Comparison of ENCODE assay signal across 1 cellular context in genomic region chr19:35040826-35041547, GRCh38.
TF ChIP-seq lines count a peak whose summit lies in the region.

No MANE protein-coding gene starts in this region.

TF ChIP-seq in K562, 482 proteins besides CTCF, POLR2A, EP300 and RAD21 (continued from another document and continues in another):
- TF ChIP-seq E4F1 (CRISPR knock-in tag; IDR thresholded peaks at IDR 0.05; ENCODE audit: borderline replicate concordance) (no peak), RERE (CRISPR knock-in tag; IDR thresholded peaks at IDR 0.05; ENCODE audit: borderline replicate concordance) (0 out of 2 replicates have a peak, but pooled peaks have one; percentile 64), ZNF707 (CRISPR knock-in tag; conservative IDR thresholded peaks at IDR 0.05) (no peak), LEF1 (IDR thresholded peaks at IDR 0.05) (peak; percentile 97), SP1 (CRISPR knock-in tag; IDR thresholded peaks at IDR 0.05) (peak; percentile 38; the same call in 1 of the 2 replicates), USF1 (CRISPR knock-in tag; IDR thresholded peaks at IDR 0.05) (peak; percentile 74), HDAC8 (tag; IDR thresholded peaks at IDR 0.05) (no peak), STAG1 (CRISPR knock-in tag; IDR thresholded peaks at IDR 0.05; ENCODE audit: borderline replicate concordance) (no peak), VEZF1 (CRISPR knock-in tag; IDR thresholded peaks at IDR 0.05) (peak; percentile 82), MAFG (tag; conservative IDR thresholded peaks at IDR 0.05) (no peak), FOXK2 (conservative IDR thresholded peaks at IDR 0.05 in 1 of 2, IDR thresholded peaks at IDR 0.05 in 1 of 2; ENCODE audit: low read depth in 2 of 2) (peak; percentile 93), KAT8 (IDR thresholded peaks at IDR 0.05; ENCODE audit: low read depth) (no peak), HNRNPK (IDR thresholded peaks at IDR 0.05; ENCODE audit: low read depth, low read length, poor library complexity, severe bottlenecking) (no peak), POLR3G (IDR thresholded peaks at IDR 0.05; ENCODE audit: extremely low read depth, insufficient read length, insufficient replicate concordance) (no peak), THRB (CRISPR knock-in tag; conservative IDR thresholded peaks at IDR 0.05) (no peak; the same call in 1 of the 2 replicates), FUS (optimal IDR thresholded peaks at IDR 0.05; ENCODE audit: low read depth, low read length) (no peak), FIP1L1 (IDR thresholded peaks at IDR 0.05; ENCODE audit: low read depth, low read length, poor library complexity, severe bottlenecking) (no peak), ZNF316 (IDR thresholded peaks at IDR 0.05) (no peak), YY1 (IDR thresholded peaks at IDR 0.05; ENCODE audit: borderline replicate concordance in 1 of 3, control insufficient read depth in 1 of 3, extremely low read depth in 1 of 3, insufficient read depth in 3 of 3, insufficient read length in 1 of 3, insufficient replicate concordance in 2 of 3, low read depth in 1 of 3, low read length in 2 of 3) (no peak), MGA (IDR thresholded peaks at IDR 0.05) (peak; percentile 56), ARID1B (IDR thresholded peaks at IDR 0.05) (peak; percentile 89), TEAD1 (CRISPR knock-in tag; IDR thresholded peaks at IDR 0.05) (0 out of 4 replicates have a peak, but pooled peaks have one; percentile 18 to 25), HDAC2 (IDR thresholded peaks at IDR 0.05) (peak; percentile 86; the same call in 1 of the 2 replicates), ZNF77 (CRISPR knock-in tag; IDR thresholded peaks at IDR 0.05) (no peak), GATAD2A (IDR thresholded peaks at IDR 0.05) (peak; percentile 63; the same call in 1 of the 2 replicates)
